Comparison of ENCODE assay signal across 8 cellular contexts in the genomic region with DNA sequence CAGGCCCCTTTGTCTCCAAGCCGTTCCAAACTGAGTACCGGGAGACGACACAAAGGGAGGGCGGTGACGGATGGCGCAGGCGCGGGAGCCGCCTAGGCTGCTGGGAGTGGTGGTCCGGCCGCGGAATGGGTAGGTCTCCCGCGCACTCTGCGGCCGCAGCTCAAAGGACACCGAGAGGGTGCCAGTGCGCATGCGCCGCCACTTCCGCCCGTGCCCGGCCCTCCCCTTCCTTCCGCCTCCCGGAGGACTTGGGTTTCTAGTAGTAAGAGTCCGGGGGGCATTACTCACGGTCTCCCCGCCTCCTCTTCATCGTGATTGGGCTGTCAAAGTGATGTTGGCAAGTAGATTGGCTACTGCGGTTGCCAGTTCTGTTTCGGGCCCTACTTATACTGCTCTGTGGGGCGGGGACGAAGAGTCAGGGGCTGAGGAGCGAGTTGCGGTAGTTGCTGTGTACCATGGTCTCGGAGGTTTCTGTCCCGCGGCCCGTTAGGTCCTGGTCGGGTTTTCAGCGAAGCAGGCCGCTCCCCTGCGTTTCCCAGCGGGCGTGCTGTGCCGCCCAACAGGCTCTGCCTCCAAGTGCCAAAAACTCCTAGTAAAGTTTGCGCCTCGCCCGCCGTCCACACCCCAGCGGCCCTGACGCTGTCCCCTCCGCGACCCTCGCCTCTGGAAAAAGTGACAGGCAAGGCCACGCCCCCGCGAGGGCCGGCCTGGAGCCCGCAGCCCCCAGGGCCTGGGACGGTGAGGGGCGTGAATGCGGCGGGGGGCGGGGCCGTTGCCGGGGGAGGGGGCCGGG. TPM values are rescaled to one million over a fixed set of nuclear protein-coding genes. Genes with fewer than 3 reads are reported as not detected.
DNase-seq lines count a peak whose midpoint lies in the region; ATAC-seq and TF ChIP-seq lines count a peak whose summit lies in the region.

No MANE protein-coding gene starts in this region.

- intact Hi-C loops in activated B cell treated with CpG ODN at 0.5 μM for 24 hours (cut with micrococcal nuclease): loop anchor here (1.0 to 10.0 kb wide), 6 partner anchors 56 to 1872 kb away; a partner anchor contains a TSS

- H3K27ac Mint-ChIP-seq in activated B cell treated with CpG ODN at 0.5 μM for 24 hours: peak overlapping the region; percentile 99
- peak overlapping the region; percentile 93 to 100 (median 96) for H3K27ac Mint-ChIP-seq in immature natural killer cell

- peaks cover 32% of the 10 kb centered on the region for H3K4me1 Mint-ChIP-seq in activated B cell treated with CpG ODN at 0.5 μM for 24 hours
- H3K4me1 Mint-ChIP-seq in immature natural killer cell: peaks cover 30 to 34% of the 10 kb centered on the region in 2 donors

- H3K4me3 Mint-ChIP-seq in activated B cell treated with CpG ODN at 0.5 μM for 24 hours (peak overlapping the region; percentile 98), immature natural killer cell (peak overlapping the region; percentile 94 to 100 (median 98))

- H3K9me3 Mint-ChIP-seq in activated B cell treated with CpG ODN at 0.5 μM for 24 hours: no peaks in the 10 kb centered on the region
- peaks cover 0 to 2% (median 0%) of the 10 kb centered on the region in 6 donors for H3K9me3 Mint-ChIP-seq in immature natural killer cell

- peaks cover 22% of the 10 kb centered on the region for H3K4me1 ChIP-seq in smooth muscle cell (ENCODE audit: low read depth)

- H3K36me3 Mint-ChIP-seq in activated B cell treated with CpG ODN at 0.5 μM for 24 hours (ENCODE audit: low read depth): peaks cover 14% of the 10 kb centered on the region
- no peaks in the 10 kb centered on the region for H3K36me3 Mint-ChIP-seq in immature natural killer cell

- peak overlapping the region; percentile 96 for H3K4me2 ChIP-seq in smooth muscle cell

- POLR2A ChIA-PET in activated B cell treated with CpG ODN at 0.5 μM for 24 hours (lab: Charles Lee): interaction anchor here (0.6 to 6.8 kb wide), 25 partner anchors 11 to 513 kb away, joined by 3 to 169 read pairs (median 4); a partner anchor contains a TSS

- WGBS in smooth muscle cell (ENCODE audit: low lambda C conversion rate): under 1% methylated on average over 49 of the region's 68 CpGs

- H3K9me3 ChIP-seq in smooth muscle cell (replicated peaks; ENCODE audit: low read depth): no peaks in the 10 kb centered on the region

- TF ChIP-seq CTCF in AG09309 (IDR thresholded peaks at IDR 0.05; ENCODE audit: control insufficient read depth, insufficient read depth, low read depth, low read length, missing control alignments) (no peak), activated B cell treated with CpG ODN at 0.5 μM for 24 hours (IDR thresholded peaks at IDR 0.05) (no peak), smooth muscle cell (IDR thresholded peaks at IDR 0.05; ENCODE audit: borderline replicate concordance, insufficient read depth, poor library complexity, severe bottlenecking) (no peak)

- peak overlapping the region; percentile 100 for H3K9ac ChIP-seq in smooth muscle cell (ENCODE audit: low read depth)

- H3K4me3 ChIP-seq in AG09309 (ENCODE audit: control insufficient read depth, low read depth, low read length) (peak overlapping the region; percentile 94), smooth muscle cell (peak overlapping the region; percentile 95)

- peak; percentile 100 for DNase-seq in AG09309 (ENCODE audit: low read depth)
- peak; percentile 97 for DNase-seq in NCI-H226
- DNase-seq in activated B cell treated with CpG ODN at 0.5 μM for 24 hours: peak; percentile 99
- peak; percentile 88 to 100 (median 98) for DNase-seq in caudate nucleus (lab: John Stamatoyannopoulos, UW)
- peak; percentile 100 for DNase-seq in immature natural killer cell
- peak; percentile 98 for DNase-seq in smooth muscle cell (lab: John Stamatoyannopoulos, UW; ENCODE audit: unreplicated experiment)

- peaks cover 24% of the 10 kb centered on the region for H4K20me1 ChIP-seq in smooth muscle cell (ENCODE audit: low read depth)

- H3K27me3 ChIP-seq in smooth muscle cell (ENCODE audit: low read depth): no peaks in the 10 kb centered on the region

- peak; percentile 49 for ATAC-seq in GM19023 (IDR thresholded peaks at IDR 0.05; ENCODE audit: unreplicated experiment)
- peak; percentile 50 for ATAC-seq in HG03196 (IDR thresholded peaks at IDR 0.05; ENCODE audit: unreplicated experiment)
- ATAC-seq in activated B cell treated with CpG ODN at 0.5 μM for 24 hours (ENCODE audit: low read depth): peak; percentile 56

- peaks cover 22% of the 10 kb centered on the region for H3F3A ChIP-seq in smooth muscle cell (ENCODE audit: low read depth)

- CTCF ChIA-PET in activated B cell treated with CpG ODN at 0.5 μM for 24 hours (lab: Charles Lee): interaction anchor here (0.8 to 1.8 kb wide), 5 partner anchors 32 to 120 kb away, joined by 3 to 8 read pairs (median 6); no protein-coding TSS in a partner anchor

- H3K36me3 ChIP-seq in smooth muscle cell (ENCODE audit: low read depth): no peaks in the 10 kb centered on the region

- H2AFZ ChIP-seq in smooth muscle cell (ENCODE audit: low read depth): no peak overlapping the region

- H3K27ac ChIP-seq in caudate nucleus (ENCODE audit: low read depth, low read length): peak overlapping the region; percentile 100
- H3K27ac ChIP-seq in smooth muscle cell (ENCODE audit: low read depth): peak overlapping the region; percentile 100

- H3K27me3 Mint-ChIP-seq in activated B cell treated with CpG ODN at 0.5 μM for 24 hours (no peaks in the 10 kb centered on the region), immature natural killer cell (ENCODE audit: low read depth in 3 of 3) (peaks cover 19 to 28% (median 27%) of the 10 kb centered on the region in 3 donors)

- peaks cover 40% of the 10 kb centered on the region for H3K79me2 ChIP-seq in smooth muscle cell (ENCODE audit: low read depth)

RNA-seq across cellular contexts. Expression of a gene that starts 0.5 kb away (rescaled TPM):
- total RNA-seq in activated B cell treated with CpG ODN at 0.5 μM for 24 hours (14.3 and 15.3 TPM in 2 replicates), smooth muscle cell (11.9 and 13.8 TPM in 2 replicates)
- polyA plus RNA-seq in immature natural killer cell (10 to 100 TPM; 12.6 to 20.1 (median 17.6) TPM), smooth muscle cell (29.3 and 29.9 TPM in 2 replicates)

RNA-seq across cellular contexts. Expression of a gene that starts 7.1 kb away (rescaled TPM):
- total RNA-seq in activated B cell treated with CpG ODN at 0.5 μM for 24 hours: 90.1 and 115 TPM in 2 replicates
- polyA plus RNA-seq in immature natural killer cell: 10 to 100 TPM; 40.8 to 54.5 (median 40.8) TPM
- total RNA-seq in smooth muscle cell: 37.5 and 276 TPM in 2 replicates
- 71.7 and 82.9 TPM in 2 replicates for polyA plus RNA-seq in smooth muscle cell

Comparison
In these comparisons a context has a peak if more than half of its experiments do, and no peak if none do; other contexts are left out.
1. Peak in every context shown above with its lines: DNase-seq, ATAC-seq, H3K4me3 ChIP-seq and H3K27ac ChIP-seq.